ENCODE assay signal across 1 cellular context in the genomic region with DNA sequence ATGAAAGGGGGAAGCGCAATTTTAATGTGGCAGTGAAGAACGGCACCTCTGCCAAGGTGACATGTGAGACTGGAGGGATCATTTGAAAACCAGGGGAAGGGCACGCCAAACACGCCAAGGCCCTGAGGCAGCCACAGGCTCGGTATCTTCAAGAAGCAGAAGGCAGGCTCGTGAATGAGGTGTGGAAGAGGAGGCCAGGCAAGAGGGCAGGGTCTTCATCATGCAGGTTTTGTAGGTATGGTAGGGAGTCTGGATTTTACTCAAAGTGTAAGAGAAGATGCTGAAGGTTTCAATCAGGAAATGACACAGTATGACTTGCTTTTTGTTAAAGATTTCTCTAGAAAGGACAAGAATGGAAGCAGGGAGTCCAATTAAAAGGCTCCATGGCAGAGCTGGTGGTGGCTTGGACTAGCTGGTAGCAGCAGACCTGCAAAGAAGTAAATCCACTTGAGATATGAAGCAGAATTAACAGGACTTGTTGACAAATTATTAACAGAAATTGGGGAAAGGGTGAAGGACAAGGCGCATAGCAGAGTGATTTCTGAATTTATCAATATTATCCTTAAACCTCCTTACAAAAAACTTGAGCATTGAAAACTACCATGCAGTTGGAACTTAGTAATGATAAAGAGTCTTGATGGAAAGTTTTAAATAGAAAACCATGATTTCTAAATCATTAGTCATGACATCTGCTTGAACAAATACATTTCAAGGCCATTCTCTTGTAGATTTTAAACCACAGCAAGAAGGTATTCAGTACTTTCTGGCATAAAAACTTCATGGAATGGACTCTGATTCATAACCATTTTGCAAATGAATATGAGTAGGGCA.
A peak's percentile ranks its signal among the peaks of the same experiment; 100 is the strongest.
TF ChIP-seq lines count a peak whose summit lies in the region.

No MANE protein-coding gene starts in this region.

TF ChIP-seq in HepG2, 621 proteins besides CTCF, POLR2A, EP300 and RAD21 (continued from another document and continues in another):
- TF ChIP-seq, protein P1, sequence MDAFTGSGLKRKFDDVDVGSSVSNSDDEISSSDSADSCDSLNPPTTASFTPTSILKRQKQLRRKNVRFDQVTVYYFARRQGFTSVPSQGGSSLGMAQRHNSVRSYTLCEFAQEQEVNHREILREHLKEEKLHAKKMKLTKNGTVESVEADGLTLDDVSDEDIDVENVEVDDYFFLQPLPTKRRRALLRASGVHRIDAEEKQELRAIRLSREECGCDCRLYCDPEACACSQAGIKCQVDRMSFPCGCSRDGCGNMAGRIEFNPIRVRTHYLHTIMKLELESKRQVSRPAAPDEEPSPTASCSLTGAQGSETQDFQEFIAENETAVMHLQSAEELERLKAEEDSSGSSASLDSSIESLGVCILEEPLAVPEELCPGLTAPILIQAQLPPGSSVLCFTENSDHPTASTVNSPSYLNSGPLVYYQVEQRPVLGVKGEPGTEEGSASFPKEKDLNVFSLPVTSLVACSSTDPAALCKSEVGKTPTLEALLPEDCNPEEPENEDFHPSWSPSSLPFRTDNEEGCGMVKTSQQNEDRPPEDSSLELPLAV (CRISPR knock-in tag; conservative IDR thresholded peaks at IDR 0.05; ENCODE audit: low read depth) = no peak
- TF ChIP-seq ZNF335 (CRISPR knock-in tag; IDR thresholded peaks at IDR 0.05) = no peak
- TF ChIP-seq KMT2B (CRISPR knock-in tag; IDR thresholded peaks at IDR 0.05) = no peak
- no peak for TF ChIP-seq ETV6 (CRISPR knock-in tag; conservative IDR thresholded peaks at IDR 0.05)
- no peak for TF ChIP-seq CC2D1A (CRISPR knock-in tag; IDR thresholded peaks at IDR 0.05)
- TF ChIP-seq MZF1 (CRISPR knock-in tag; IDR thresholded peaks at IDR 0.05; ENCODE audit: borderline replicate concordance) = no peak
- no peak for TF ChIP-seq TBP (CRISPR knock-in tag; IDR thresholded peaks at IDR 0.05)
- no peak for TF ChIP-seq ZFP62 (CRISPR knock-in tag; IDR thresholded peaks at IDR 0.05)
- no peak for TF ChIP-seq ZSCAN30 (CRISPR knock-in tag; IDR thresholded peaks at IDR 0.05)
- no peak for TF ChIP-seq ZSCAN21 (CRISPR knock-in tag; IDR thresholded peaks at IDR 0.05; ENCODE audit: borderline replicate concordance)
- no peak for TF ChIP-seq ZNF775 (CRISPR knock-in tag; IDR thresholded peaks at IDR 0.05; ENCODE audit: borderline replicate concordance)
- TF ChIP-seq SRY (CRISPR knock-in tag; IDR thresholded peaks at IDR 0.05) = no peak
- TF ChIP-seq SMYD3 (CRISPR knock-in tag; IDR thresholded peaks at IDR 0.05) = 0 out of 2 replicates have a peak, but pooled peaks have one; percentile 23
- TF ChIP-seq, protein P2, sequence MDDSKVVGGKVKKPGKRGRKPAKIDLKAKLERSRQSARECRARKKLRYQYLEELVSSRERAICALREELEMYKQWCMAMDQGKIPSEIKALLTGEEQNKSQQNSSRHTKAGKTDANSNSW (CRISPR knock-in tag; IDR thresholded peaks at IDR 0.05; ENCODE audit: borderline replicate concordance) = no peak
- TF ChIP-seq ZNF567 (CRISPR knock-in tag; IDR thresholded peaks at IDR 0.05; ENCODE audit: borderline replicate concordance) = no peak
- TF ChIP-seq ZMYM2 (CRISPR knock-in tag; IDR thresholded peaks at IDR 0.05) = no peak
- no peak for TF ChIP-seq MLLT10 (CRISPR knock-in tag; IDR thresholded peaks at IDR 0.05)
- no peak for TF ChIP-seq ARNT2 (CRISPR knock-in tag; IDR thresholded peaks at IDR 0.05; ENCODE audit: low read depth)
- TF ChIP-seq ZMYM4 (CRISPR knock-in tag; IDR thresholded peaks at IDR 0.05) = no peak
- TF ChIP-seq, protein P3, sequence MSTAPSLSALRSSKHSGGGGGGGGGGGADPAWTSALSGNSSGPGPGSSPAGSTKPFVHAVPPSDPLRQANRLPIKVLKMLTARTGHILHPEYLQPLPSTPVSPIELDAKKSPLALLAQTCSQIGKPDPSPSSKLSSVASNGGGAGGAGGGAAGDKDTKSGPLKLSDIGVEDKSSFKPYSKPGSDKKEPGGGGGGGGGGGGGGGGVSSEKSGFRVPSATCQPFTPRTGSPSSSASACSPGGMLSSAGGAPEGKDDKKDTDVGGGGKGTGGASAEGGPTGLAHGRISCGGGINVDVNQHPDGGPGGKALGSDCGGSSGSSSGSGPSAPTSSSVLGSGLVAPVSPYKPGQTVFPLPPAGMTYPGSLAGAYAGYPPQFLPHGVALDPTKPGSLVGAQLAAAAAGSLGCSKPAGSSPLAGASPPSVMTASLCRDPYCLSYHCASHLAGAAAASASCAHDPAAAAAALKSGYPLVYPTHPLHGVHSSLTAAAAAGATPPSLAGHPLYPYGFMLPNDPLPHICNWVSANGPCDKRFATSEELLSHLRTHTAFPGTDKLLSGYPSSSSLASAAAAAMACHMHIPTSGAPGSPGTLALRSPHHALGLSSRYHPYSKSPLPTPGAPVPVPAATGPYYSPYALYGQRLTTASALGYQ (CRISPR knock-in tag; IDR thresholded peaks at IDR 0.05) = no peak
- TF ChIP-seq ZNF777 (CRISPR knock-in tag; IDR thresholded peaks at IDR 0.05) = no peak
- TF ChIP-seq ZNF746 (CRISPR knock-in tag; IDR thresholded peaks at IDR 0.05) = no peak
- no peak for TF ChIP-seq ZNF619 (CRISPR knock-in tag; IDR thresholded peaks at IDR 0.05)
- TF ChIP-seq MED1 (CRISPR knock-in tag; IDR thresholded peaks at IDR 0.05) = no peak; the same call in 1 of the 2 replicates
- no peak for TF ChIP-seq ZNF737 (CRISPR knock-in tag; IDR thresholded peaks at IDR 0.05; ENCODE audit: borderline replicate concordance)
- peak; percentile 32; the same call in 1 of the 2 replicates for TF ChIP-seq ZKSCAN8 (CRISPR knock-in tag; IDR thresholded peaks at IDR 0.05; ENCODE audit: borderline replicate concordance)
- TF ChIP-seq KLF16 (CRISPR knock-in tag; IDR thresholded peaks at IDR 0.05) = 0 out of 4 replicates have a peak, but pooled peaks of 1 of the 2 experiments have one; percentile 14
- no peak for TF ChIP-seq ZNF672 (CRISPR knock-in tag; IDR thresholded peaks at IDR 0.05)
- TF ChIP-seq ELF3 (CRISPR knock-in tag; IDR thresholded peaks at IDR 0.05) = 0 out of 2 replicates have a peak, but pooled peaks have one; percentile 6
- TF ChIP-seq HCFC1 (IDR thresholded peaks at IDR 0.05; ENCODE audit: low read depth, low read length) = no peak
- TF ChIP-seq PLRG1 (conservative IDR thresholded peaks at IDR 0.05) = no peak
- TF ChIP-seq ZNF20 (CRISPR knock-in tag; IDR thresholded peaks at IDR 0.05) = no peak
- TF ChIP-seq MAFF (IDR thresholded peaks at IDR 0.05; ENCODE audit: low read depth, low read length) = no peak
- TF ChIP-seq ZNF644 (CRISPR knock-in tag; IDR thresholded peaks at IDR 0.05; ENCODE audit: low read depth) = no peak
- TF ChIP-seq, protein P4, sequence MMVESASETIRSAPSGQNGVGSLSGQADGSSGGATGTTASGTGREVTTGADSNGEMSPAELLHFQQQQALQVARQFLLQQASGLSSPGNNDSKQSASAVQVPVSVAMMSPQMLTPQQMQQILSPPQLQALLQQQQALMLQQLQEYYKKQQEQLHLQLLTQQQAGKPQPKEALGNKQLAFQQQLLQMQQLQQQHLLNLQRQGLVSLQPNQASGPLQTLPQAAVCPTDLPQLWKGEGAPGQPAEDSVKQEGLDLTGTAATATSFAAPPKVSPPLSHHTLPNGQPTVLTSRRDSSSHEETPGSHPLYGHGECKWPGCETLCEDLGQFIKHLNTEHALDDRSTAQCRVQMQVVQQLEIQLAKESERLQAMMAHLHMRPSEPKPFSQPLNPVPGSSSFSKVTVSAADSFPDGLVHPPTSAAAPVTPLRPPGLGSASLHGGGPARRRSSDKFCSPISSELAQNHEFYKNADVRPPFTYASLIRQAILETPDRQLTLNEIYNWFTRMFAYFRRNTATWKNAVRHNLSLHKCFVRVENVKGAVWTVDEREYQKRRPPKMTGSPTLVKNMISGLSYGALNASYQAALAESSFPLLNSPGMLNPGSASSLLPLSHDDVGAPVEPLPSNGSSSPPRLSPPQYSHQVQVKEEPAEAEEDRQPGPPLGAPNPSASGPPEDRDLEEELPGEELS (CRISPR knock-in tag; IDR thresholded peaks at IDR 0.05) = no peak
- TF ChIP-seq POLR2AphosphoS5 (IDR thresholded peaks at IDR 0.05; ENCODE audit: low read depth, low read length) = no peak
- TF ChIP-seq, protein P5, sequence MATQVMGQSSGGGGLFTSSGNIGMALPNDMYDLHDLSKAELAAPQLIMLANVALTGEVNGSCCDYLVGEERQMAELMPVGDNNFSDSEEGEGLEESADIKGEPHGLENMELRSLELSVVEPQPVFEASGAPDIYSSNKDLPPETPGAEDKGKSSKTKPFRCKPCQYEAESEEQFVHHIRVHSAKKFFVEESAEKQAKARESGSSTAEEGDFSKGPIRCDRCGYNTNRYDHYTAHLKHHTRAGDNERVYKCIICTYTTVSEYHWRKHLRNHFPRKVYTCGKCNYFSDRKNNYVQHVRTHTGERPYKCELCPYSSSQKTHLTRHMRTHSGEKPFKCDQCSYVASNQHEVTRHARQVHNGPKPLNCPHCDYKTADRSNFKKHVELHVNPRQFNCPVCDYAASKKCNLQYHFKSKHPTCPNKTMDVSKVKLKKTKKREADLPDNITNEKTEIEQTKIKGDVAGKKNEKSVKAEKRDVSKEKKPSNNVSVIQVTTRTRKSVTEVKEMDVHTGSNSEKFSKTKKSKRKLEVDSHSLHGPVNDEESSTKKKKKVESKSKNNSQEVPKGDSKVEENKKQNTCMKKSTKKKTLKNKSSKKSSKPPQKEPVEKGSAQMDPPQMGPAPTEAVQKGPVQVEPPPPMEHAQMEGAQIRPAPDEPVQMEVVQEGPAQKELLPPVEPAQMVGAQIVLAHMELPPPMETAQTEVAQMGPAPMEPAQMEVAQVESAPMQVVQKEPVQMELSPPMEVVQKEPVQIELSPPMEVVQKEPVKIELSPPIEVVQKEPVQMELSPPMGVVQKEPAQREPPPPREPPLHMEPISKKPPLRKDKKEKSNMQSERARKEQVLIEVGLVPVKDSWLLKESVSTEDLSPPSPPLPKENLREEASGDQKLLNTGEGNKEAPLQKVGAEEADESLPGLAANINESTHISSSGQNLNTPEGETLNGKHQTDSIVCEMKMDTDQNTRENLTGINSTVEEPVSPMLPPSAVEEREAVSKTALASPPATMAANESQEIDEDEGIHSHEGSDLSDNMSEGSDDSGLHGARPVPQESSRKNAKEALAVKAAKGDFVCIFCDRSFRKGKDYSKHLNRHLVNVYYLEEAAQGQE (IDR thresholded peaks at IDR 0.05; ENCODE audit: borderline replicate concordance in 1 of 2, low read depth in 1 of 2, low read length in 2 of 2) = no peak
- TF ChIP-seq HES4 (CRISPR knock-in tag; IDR thresholded peaks at IDR 0.05; ENCODE audit: borderline replicate concordance) = no peak
- no peak for TF ChIP-seq NFIB (CRISPR knock-in tag; IDR thresholded peaks at IDR 0.05; ENCODE audit: borderline replicate concordance)
- TF ChIP-seq ZNF720 (CRISPR knock-in tag; IDR thresholded peaks at IDR 0.05) = no peak
- TF ChIP-seq, protein P6, sequence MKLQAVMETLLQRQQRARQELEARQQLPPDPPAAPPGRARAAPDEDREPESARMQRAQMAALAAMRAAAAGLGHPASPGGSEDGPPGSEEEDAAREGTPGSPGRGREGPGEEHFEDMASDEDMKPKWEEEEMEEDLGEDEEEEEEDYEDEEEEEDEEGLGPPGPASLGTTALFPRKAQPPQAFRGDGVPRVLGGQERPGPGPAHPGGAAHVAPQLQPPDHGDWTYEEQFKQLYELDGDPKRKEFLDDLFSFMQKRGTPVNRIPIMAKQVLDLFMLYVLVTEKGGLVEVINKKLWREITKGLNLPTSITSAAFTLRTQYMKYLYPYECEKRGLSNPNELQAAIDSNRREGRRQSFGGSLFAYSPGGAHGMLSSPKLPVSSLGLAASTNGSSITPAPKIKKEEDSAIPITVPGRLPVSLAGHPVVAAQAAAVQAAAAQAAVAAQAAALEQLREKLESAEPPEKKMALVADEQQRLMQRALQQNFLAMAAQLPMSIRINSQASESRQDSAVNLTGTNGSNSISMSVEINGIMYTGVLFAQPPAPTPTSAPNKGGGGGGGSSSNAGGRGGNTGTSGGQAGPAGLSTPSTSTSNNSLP (IDR thresholded peaks at IDR 0.05; ENCODE audit: low read depth, low read length) = peak; percentile 85
- TF ChIP-seq, protein P7, sequence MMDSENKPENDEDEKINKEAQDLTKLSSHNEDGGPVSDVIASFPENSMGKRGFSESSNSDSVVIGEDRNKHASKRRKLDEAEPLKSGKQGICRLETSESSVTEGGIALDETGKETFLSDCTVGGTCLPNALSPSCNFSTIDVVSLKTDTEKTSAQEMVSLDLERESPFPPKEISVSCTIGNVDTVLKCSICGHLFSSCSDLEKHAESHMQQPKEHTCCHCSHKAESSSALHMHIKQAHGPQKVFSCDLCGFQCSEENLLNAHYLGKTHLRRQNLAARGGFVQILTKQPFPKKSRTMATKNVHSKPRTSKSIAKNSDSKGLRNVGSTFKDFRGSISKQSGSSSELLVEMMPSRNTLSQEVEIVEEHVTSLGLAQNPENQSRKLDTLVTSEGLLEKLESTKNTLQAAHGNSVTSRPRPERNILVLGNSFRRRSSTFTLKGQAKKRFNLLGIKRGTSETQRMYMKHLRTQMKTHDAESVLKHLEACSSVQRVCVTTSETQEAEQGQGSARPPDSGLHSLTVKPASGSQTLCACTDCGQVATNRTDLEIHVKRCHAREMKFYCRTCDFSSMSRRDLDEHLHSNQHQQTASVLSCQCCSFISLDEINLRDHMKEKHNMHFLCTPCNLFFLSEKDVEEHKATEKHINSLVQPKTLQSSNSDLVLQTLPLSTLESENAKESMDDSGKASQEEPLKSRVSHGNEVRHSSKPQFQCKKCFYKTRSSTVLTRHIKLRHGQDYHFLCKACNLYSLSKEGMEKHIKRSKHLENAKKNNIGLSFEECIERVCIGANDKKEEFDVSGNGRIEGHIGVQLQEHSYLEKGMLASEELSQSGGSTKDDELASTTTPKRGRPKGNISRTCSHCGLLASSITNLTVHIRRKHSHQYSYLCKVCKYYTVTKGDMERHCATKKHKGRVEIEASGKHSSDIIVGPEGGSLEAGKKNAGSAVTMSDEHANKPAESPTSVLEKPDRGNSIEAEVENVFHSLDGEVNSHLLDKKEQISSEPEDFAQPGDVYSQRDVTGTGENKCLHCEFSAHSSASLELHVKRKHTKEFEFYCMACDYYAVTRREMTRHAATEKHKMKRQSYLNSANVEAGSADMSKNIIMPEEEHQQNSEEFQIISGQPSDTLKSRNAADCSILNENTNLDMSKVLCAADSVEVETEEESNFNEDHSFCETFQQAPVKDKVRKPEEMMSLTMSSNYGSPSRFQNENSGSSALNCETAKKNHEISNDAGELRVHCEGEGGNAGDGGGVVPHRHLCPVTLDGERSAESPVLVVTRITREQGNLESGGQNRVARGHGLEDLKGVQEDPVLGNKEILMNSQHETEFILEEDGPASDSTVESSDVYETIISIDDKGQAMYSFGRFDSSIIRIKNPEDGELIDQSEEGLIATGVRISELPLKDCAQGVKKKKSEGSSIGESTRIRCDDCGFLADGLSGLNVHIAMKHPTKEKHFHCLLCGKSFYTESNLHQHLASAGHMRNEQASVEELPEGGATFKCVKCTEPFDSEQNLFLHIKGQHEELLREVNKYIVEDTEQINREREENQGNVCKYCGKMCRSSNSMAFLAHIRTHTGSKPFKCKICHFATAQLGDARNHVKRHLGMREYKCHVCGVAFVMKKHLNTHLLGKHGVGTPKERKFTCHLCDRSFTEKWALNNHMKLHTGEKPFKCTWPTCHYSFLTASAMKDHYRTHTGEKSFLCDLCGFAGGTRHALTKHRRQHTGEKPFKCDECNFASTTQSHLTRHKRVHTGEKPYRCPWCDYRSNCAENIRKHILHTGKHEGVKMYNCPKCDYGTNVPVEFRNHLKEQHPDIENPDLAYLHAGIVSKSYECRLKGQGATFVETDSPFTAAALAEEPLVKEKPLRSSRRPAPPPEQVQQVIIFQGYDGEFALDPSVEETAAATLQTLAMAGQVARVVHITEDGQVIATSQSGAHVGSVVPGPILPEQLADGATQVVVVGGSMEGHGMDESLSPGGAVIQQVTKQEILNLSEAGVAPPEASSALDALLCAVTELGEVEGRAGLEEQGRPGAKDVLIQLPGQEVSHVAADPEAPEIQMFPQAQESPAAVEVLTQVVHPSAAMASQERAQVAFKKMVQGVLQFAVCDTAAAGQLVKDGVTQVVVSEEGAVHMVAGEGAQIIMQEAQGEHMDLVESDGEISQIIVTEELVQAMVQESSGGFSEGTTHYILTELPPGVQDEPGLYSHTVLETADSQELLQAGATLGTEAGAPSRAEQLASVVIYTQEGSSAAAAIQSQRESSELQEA (CRISPR knock-in tag; IDR thresholded peaks at IDR 0.05; ENCODE audit: not compliant biosample characterization) = no peak
- TF ChIP-seq ZFP36L1 (CRISPR knock-in tag; IDR thresholded peaks at IDR 0.05) = no peak
- TF ChIP-seq ZNF34 (CRISPR knock-in tag; IDR thresholded peaks at IDR 0.05; ENCODE audit: borderline replicate concordance) = no peak
